7 cellular contexts compared by ENCODE assay signal in the genomic region with DNA sequence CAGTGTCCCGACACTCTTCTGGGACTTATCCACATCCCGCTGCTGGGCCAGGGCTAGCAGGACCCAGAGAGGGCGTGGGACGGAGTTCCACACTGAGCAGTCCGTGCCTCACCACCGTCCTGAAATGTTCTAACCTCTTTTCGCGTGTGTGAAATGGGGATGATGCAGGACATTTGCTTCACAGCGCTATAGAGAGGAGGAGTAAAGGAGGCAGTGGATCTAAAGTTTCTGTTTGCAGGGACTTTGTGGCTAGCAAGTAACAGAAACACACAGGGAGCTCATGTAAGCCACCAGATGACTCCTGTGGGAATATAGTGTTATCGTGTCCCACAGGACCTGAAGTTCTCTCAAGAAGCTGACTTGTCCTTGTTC. TPM values are rescaled to one million over a fixed set of nuclear protein-coding genes. Genes with fewer than 3 reads are reported as not detected.
A peak's percentile ranks its signal among the peaks of the same experiment; 100 is the strongest.
DNase-seq lines count a peak whose midpoint lies in the region; ATAC-seq and TF ChIP-seq lines count a peak whose summit lies in the region.

No MANE protein-coding gene starts in this region.

- no peak for TF ChIP-seq RAD21 in HCT116 (IDR thresholded peaks at IDR 0.05; ENCODE audit: low read depth)

- peak overlapping the region; percentile 93 for H3K4me3 Mint-ChIP-seq in neural crest cell

- no peaks in the 10 kb centered on the region for H3K27me3 Mint-ChIP-seq in neural crest cell (ENCODE audit: low read depth)

- POLR2A ChIA-PET in HCT116 (lab: Charles Lee): no interaction called here

- no peaks in the 10 kb centered on the region for H3K9me3 Mint-ChIP-seq in neural crest cell

- DNase-seq in HCT116 (ENCODE audit: low read depth, low spot score) (no peak), SK-N-MC (ENCODE audit: low read depth, low spot score) (no peak), esophagus squamous epithelium (lab: John Stamatoyannopoulos, UW) (no peak), neural crest cell (ENCODE audit: low read depth, low spot score) (no peak), NCI-H524 treated with DMSO at 0.1 percent for 48 hours (lab: John Stamatoyannopoulos, UW) (no peak)

- H3K79me2 ChIP-seq in HCT116 (ENCODE audit: insufficient read depth, low read length): peaks cover 56% of the 10 kb centered on the region

- H3K4me1 Mint-ChIP-seq in neural crest cell: peaks cover 20% of the 10 kb centered on the region

- ATAC-seq in HCT116 (peak; percentile 43), GM18858 (IDR thresholded peaks at IDR 0.05; ENCODE audit: unreplicated experiment) (no peak), GM21717 (IDR thresholded peaks at IDR 0.05; ENCODE audit: unreplicated experiment) (no peak)

- no peaks in the 10 kb centered on the region for H4K20me1 ChIP-seq in HCT116 (ENCODE audit: insufficient read depth)

- 0 to 5% methylated on average over 4 to 8 of the region's 10 CpGs for WGBS in esophagus squamous epithelium, 2 donors

- no peaks in the 10 kb centered on the region for H3K36me3 Mint-ChIP-seq in neural crest cell (ENCODE audit: low read depth)

- H3K36me3 ChIP-seq in HCT116 (ENCODE audit: control insufficient read depth in 1 of 2, insufficient read depth in 2 of 2, low read length in 2 of 2) (peaks cover 6 to 12% of the 10 kb centered on the region in 2 experiments; a peak in 2 of 4 replicates), SK-N-MC (ENCODE audit: insufficient read depth, low read length) (peaks cover 14% of the 10 kb centered on the region), esophagus squamous epithelium (peaks cover 0 to 20% (median 10%) of the 10 kb centered on the region in 3 donors)

- no peak for TF ChIP-seq POLR2A in HCT116 (IDR thresholded peaks at IDR 0.05; ENCODE audit: borderline replicate concordance, extremely low read depth, insufficient read depth, insufficient read length)
- TF ChIP-seq POLR2A in esophagus squamous epithelium (IDR thresholded peaks at IDR 0.05): no peak

- peak overlapping the region; percentile 88 to 94 for H3K4me3 ChIP-seq in HCT116 (replicated peaks in 1 of 2; ENCODE audit: low read depth in 1 of 2, low read length in 2 of 2)
- peak overlapping the region; percentile 88 for H3K4me3 ChIP-seq in SK-N-MC
- peak overlapping the region; percentile 76 to 95 (median 80) for H3K4me3 ChIP-seq in esophagus squamous epithelium

- H3K27me3 ChIP-seq in HCT116 (ENCODE audit: insufficient read depth, low read length) (no peaks in the 10 kb centered on the region), esophagus squamous epithelium (no peaks in the 10 kb centered on the region)

- peak overlapping the region; percentile 96 for H3K27ac Mint-ChIP-seq in neural crest cell (ENCODE audit: unreplicated experiment)

- H3K4me1 ChIP-seq in HCT116 (ENCODE audit: control insufficient read depth in 1 of 2, insufficient read depth in 2 of 2, low read length in 2 of 2) (peaks cover 9 to 14% of the 10 kb centered on the region in 2 experiments; a peak in 3 of 4 replicates), esophagus squamous epithelium (peaks cover 7 to 29% (median 15%) of the 10 kb centered on the region in 3 donors)

- H3K27ac ChIP-seq in HCT116 (ENCODE audit: low read depth, low read length) (peak overlapping the region; percentile 91), SK-N-MC (peak overlapping the region; percentile 9; the same call in 1 of the 2 replicates), esophagus squamous epithelium (peak overlapping the region; percentile 86 to 93 (median 87))

- peak overlapping the region; percentile 91 for H3K4me2 ChIP-seq in HCT116 (ENCODE audit: low read length)

- intact Hi-C loops in HCT116 (cut with micrococcal nuclease): no loop called here
- intact Hi-C loops in esophagus squamous epithelium (cut with DNase I): loop anchor here (10.0 kb wide), 1 partner anchor 105 kb away; no protein-coding TSS in a partner anchor

- RAD21 ChIA-PET in HCT116 (lab: Charles Lee; ENCODE audit: low non-redundant PET in 1 of 2, low total read pairs in 2 of 2, uncharacterized antibody in 2 of 2, unreplicated experiment in 2 of 2): no interaction called here

- no peak overlapping the region for H2AFZ ChIP-seq in HCT116 (ENCODE audit: low read depth, low read length, poor library complexity, severe bottlenecking)

- no TSS peak for BruUV-seq in HCT116 (replicated peaks; lab: Mats Ljungman, UMichigan)

- H3K9me3 ChIP-seq in HCT116 (ENCODE audit: control insufficient read depth in 1 of 2, insufficient read depth in 1 of 2, low read depth in 1 of 2, low read length in 2 of 2) (no peaks in the 10 kb centered on the region), SK-N-MC (ENCODE audit: low read depth, low read length) (no peaks in the 10 kb centered on the region), esophagus squamous epithelium (no peaks in the 10 kb centered on the region)

- TF ChIP-seq CTCF in HCT116 (IDR thresholded peaks at IDR 0.05 in 2 of 3, conservative IDR thresholded peaks at IDR 0.05 in 1 of 3; ENCODE audit: borderline replicate concordance in 1 of 3, insufficient read depth in 1 of 3, low read depth in 2 of 3, low read length in 2 of 3) (no peak), esophagus squamous epithelium (IDR thresholded peaks at IDR 0.05) (no peak), neural crest cell (conservative IDR thresholded peaks at IDR 0.05) (no peak)

- H3K9ac ChIP-seq in HCT116 (ENCODE audit: low read length) (peak overlapping the region; percentile 89), SK-N-MC (ENCODE audit: insufficient read length) (peak overlapping the region; percentile 90)

- H3K9me2 ChIP-seq in HCT116 (ENCODE audit: insufficient read depth): no peaks in the 10 kb centered on the region

- CTCF ChIA-PET in HCT116 (lab: Charles Lee): no interaction called here

TF ChIP-seq in HCT116, 20 proteins besides CTCF, POLR2A, EP300 and RAD21:
- TF ChIP-seq, protein P1, sequence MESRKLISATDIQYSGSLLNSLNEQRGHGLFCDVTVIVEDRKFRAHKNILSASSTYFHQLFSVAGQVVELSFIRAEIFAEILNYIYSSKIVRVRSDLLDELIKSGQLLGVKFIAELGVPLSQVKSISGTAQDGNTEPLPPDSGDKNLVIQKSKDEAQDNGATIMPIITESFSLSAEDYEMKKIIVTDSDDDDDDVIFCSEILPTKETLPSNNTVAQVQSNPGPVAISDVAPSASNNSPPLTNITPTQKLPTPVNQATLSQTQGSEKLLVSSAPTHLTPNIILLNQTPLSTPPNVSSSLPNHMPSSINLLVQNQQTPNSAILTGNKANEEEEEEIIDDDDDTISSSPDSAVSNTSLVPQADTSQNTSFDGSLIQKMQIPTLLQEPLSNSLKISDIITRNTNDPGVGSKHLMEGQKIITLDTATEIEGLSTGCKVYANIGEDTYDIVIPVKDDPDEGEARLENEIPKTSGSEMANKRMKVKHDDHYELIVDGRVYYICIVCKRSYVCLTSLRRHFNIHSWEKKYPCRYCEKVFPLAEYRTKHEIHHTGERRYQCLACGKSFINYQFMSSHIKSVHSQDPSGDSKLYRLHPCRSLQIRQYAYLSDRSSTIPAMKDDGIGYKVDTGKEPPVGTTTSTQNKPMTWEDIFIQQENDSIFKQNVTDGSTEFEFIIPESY (IDR thresholded peaks at IDR 0.05; ENCODE audit: extremely low read depth, insufficient replicate concordance, low read length): no peak
- no peak for TF ChIP-seq ZFX (IDR thresholded peaks at IDR 0.05)
- TF ChIP-seq SRF (IDR thresholded peaks at IDR 0.05; ENCODE audit: low read depth): no peak
- TF ChIP-seq POLR2AphosphoS5 (IDR thresholded peaks at IDR 0.05; ENCODE audit: low read depth, low read length): no peak
- no peak for TF ChIP-seq EGR1 (IDR thresholded peaks at IDR 0.05; ENCODE audit: low read depth)

RNA-seq across cellular contexts. Expression of a gene that starts 0.6 kb away (rescaled TPM):
- total RNA-seq in HCT116 (2021; ENCODE audit: unreplicated experiment) (77.3 TPM), esophagus squamous epithelium (10 to 100 TPM; 47.1 to 54.5 (median 48.7) TPM), neural crest cell (58.7 and 67.0 TPM in 2 replicates)
- polyA plus RNA-seq in HCT116 (2012): 34.8 and 51.5 TPM in 2 replicates

RNA-seq across cellular contexts. Expression of a gene that starts 5.5 kb away (rescaled TPM):
- 45.8 TPM for total RNA-seq in HCT116 (2021; ENCODE audit: unreplicated experiment)
- 53.5 and 57.2 TPM in 2 replicates for polyA plus RNA-seq in HCT116 (2012)
- total RNA-seq in esophagus squamous epithelium: 10 to 100 TPM; 59.2 to 71.7 (median 66.4) TPM
- total RNA-seq in neural crest cell: 56.6 and 57.2 TPM in 2 replicates

RNA-seq across cellular contexts. Expression of a gene that starts 29.1 kb away (rescaled TPM):
- total RNA-seq in HCT116 (2021; ENCODE audit: unreplicated experiment) (22.7 TPM), esophagus squamous epithelium (10 to 100 TPM in 3 of 4 donors, 1 to 10 TPM in 1; 7.2 to 24.7 (median 17.7) TPM), neural crest cell (0.55 and 0.89 TPM in 2 replicates)
- 13.5 and 14.9 TPM in 2 replicates for polyA plus RNA-seq in HCT116 (2012)

RNA-seq across cellular contexts. Expression of a gene that starts 36.6 kb away (rescaled TPM):
- total RNA-seq in HCT116 (2021; ENCODE audit: unreplicated experiment) (5.2 TPM), esophagus squamous epithelium (1 to 10 TPM; 1.1 to 6.3 (median 4.4) TPM), neural crest cell (10.8 and 11.0 TPM in 2 replicates)
- 3.6 and 3.7 TPM in 2 replicates for polyA plus RNA-seq in HCT116 (2012)

RNA-seq across cellular contexts. Expression of a gene that starts 50.3 kb away (rescaled TPM):
- total RNA-seq in HCT116 (2021; ENCODE audit: unreplicated experiment): 13.5 TPM
- polyA plus RNA-seq in HCT116 (2012): 7.3 and 8.0 TPM in 2 replicates
- total RNA-seq in esophagus squamous epithelium: 10 to 100 TPM; 13.4 to 19.8 (median 16.5) TPM
- 17.1 and 18.8 TPM in 2 replicates for total RNA-seq in neural crest cell

Comparison
In these comparisons a context has a peak if more than half of its experiments do, and no peak if none do; other contexts are left out.
1. H3K27ac ChIP-seq: peak in every context shown above with its lines; median percentile 91 in HCT116; 87 in esophagus squamous epithelium; 9 in SK-N-MC.